Comparison of ENCODE assay signal across 9 cellular contexts in the genomic region with DNA sequence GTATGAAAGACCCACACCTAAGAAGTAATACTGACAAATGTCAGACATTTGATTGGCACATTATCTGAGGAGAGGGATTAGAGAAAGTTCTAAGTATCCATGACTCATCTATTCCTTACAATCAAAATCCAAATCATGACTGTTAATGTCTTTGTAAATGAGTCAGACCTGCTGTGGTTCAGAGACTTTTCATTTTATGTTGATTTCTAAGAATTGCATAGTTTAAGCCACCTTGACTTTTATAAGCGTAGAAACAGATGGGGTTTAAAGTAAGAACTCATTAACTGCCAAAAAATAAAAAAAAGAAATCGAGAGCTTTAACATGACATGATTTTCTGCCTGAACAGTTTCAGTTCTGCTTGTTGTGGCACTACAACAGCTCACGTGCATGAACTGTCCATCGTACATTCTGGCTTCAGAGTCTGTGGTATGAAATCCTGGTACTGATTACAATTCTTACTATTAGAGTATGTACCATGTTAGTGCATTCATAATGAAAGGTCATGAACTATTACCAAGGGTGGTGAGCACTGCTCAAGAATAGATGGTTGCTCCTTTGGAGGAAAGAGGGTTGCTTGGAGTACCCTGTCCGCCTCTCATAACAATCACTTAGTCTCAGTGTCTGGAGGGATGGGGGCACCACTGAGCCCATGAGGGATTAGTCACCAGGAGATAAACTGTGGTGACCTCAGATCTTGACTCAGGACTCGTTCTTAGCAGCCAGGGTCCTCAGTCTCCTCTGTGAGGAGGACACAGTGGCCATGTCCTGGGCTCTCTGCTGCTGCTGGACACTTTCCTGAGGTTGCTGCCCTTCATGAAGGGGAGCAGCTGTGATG. TPM values are rescaled to one million over a fixed set of nuclear protein-coding genes. Genes with fewer than 3 reads are reported as not detected.
DNase-seq lines count a peak whose midpoint lies in the region; ATAC-seq, FAIRE-seq and TF ChIP-seq lines count a peak whose summit lies in the region.
"Had no signal": no experiment of that assay in that cellular context is flagged by ENCODE, and none has a peak within 500 bp of the region (broad histone marks: within the 10 kb centered on the region; RNA-seq: fewer than 3 reads in every experiment).

No MANE protein-coding gene starts in this region.

- no peaks in the 10 kb centered on the region for H3K9me3 ChIP-seq in Caco-2

- intact Hi-C loops in Caco-2 (cut with micrococcal nuclease; ENCODE audit: unreplicated experiment), result no loop called here
- intact Hi-C loops in activated CD4-positive, alpha-beta memory T cell treated with anti-CD3 and anti-CD28 coated beads for 36 hours (cut with micrococcal nuclease), result loop anchor here (1.0 to 5.0 kb wide), 7 partner anchors 9 to 689 kb away; partner anchors contain the start of genes HELLS and PDLIM1

- H3K27me3 Mint-ChIP-seq in Caco-2 (ENCODE audit: insufficient read depth, unreplicated experiment) (no peaks in the 10 kb centered on the region), type B pancreatic cell (no peaks in the 10 kb centered on the region)
- peaks cover 12% of the 10 kb centered on the region for H3K27me3 Mint-ChIP-seq in activated CD4-positive, alpha-beta memory T cell treated with anti-CD3 and anti-CD28 coated beads for 36 hours

- H3K4me3 Mint-ChIP-seq in Caco-2 (ENCODE audit: unreplicated experiment) (no peak overlapping the region), type B pancreatic cell (no peak overlapping the region)
- peak overlapping the region; percentile 16 for H3K4me3 Mint-ChIP-seq in activated CD4-positive, alpha-beta memory T cell treated with anti-CD3 and anti-CD28 coated beads for 36 hours

- H3K36me3 ChIP-seq in Caco-2 (ENCODE audit: control insufficient read depth, insufficient read depth, low read length), result peaks cover 10% of the 10 kb centered on the region

- peak; percentile 98 for ATAC-seq in GM19395 (IDR thresholded peaks at IDR 0.05; ENCODE audit: unreplicated experiment)
- peak; percentile 99 for ATAC-seq in HG03175 (IDR thresholded peaks at IDR 0.05; ENCODE audit: unreplicated experiment)

- TF ChIP-seq CTCF in Caco-2 (IDR thresholded peaks at IDR 0.05; ENCODE audit: insufficient read depth in 1 of 2, low read depth in 1 of 2, low read length in 1 of 2, severe bottlenecking in 1 of 2, unreplicated experiment in 1 of 2) (no peak), type B pancreatic cell (conservative IDR thresholded peaks at IDR 0.05) (no peak)

- H3K27me3 ChIP-seq in Caco-2 (replicated peaks; ENCODE audit: control insufficient read depth, insufficient read depth, low read length), result no peaks in the 10 kb centered on the region

- no TSS peak for BruUV-seq in Caco-2 (replicated peaks; lab: Mats Ljungman, UMichigan)

- no peak overlapping the region for H3K4me3 ChIP-seq in Caco-2 (ENCODE audit: low read depth, low read length)

- H3K4me1 ChIP-seq in Caco-2, result no peaks in the 10 kb centered on the region

- H3K4me1 Mint-ChIP-seq in Caco-2 (ENCODE audit: low read depth, unreplicated experiment), result no peaks in the 10 kb centered on the region
- peaks cover 27% of the 10 kb centered on the region for H3K4me1 Mint-ChIP-seq in activated CD4-positive, alpha-beta memory T cell treated with anti-CD3 and anti-CD28 coated beads for 36 hours (ENCODE audit: low read depth)
- peaks cover 1% of the 10 kb centered on the region for H3K4me1 Mint-ChIP-seq in type B pancreatic cell (ENCODE audit: unreplicated experiment)

- peak overlapping the region; percentile 57 for H3K27ac Mint-ChIP-seq in Caco-2 (ENCODE audit: unreplicated experiment)
- peak overlapping the region; percentile 88 for H3K27ac Mint-ChIP-seq in activated CD4-positive, alpha-beta memory T cell treated with anti-CD3 and anti-CD28 coated beads for 36 hours
- no peak overlapping the region for H3K27ac Mint-ChIP-seq in type B pancreatic cell

- H3K9me3 Mint-ChIP-seq in Caco-2 (ENCODE audit: unreplicated experiment), result no peaks in the 10 kb centered on the region
- H3K9me3 Mint-ChIP-seq in activated CD4-positive, alpha-beta memory T cell treated with anti-CD3 and anti-CD28 coated beads for 36 hours, result no peaks in the 10 kb centered on the region
- no peaks in the 10 kb centered on the region for H3K9me3 Mint-ChIP-seq in type B pancreatic cell

- CTCF ChIA-PET in Caco-2 (lab: Charles Lee), result no interaction called here
- CTCF ChIA-PET in activated CD4-positive, alpha-beta memory T cell treated with anti-CD3 and anti-CD28 coated beads for 36 hours (lab: Charles Lee), result interaction anchor here (2.0 to 3.0 kb wide), 2 partner anchors 10 to 53 kb away, joined by 11 to 13 read pairs; no protein-coding TSS in a partner anchor

- POLR2A ChIA-PET in Caco-2 (lab: Charles Lee), result no interaction called here
- POLR2A ChIA-PET in activated CD4-positive, alpha-beta memory T cell treated with anti-CD3 and anti-CD28 coated beads for 36 hours (lab: Charles Lee), result no interaction called here

- FAIRE-seq in HTR-8/SVneo (lab: Jason Lieb, UNC), result no peak
- FAIRE-seq: islet of Langerhans had no signal

- no peak for DNase-seq in Caco-2
- peak; percentile 38 for DNase-seq in activated CD4-positive, alpha-beta memory T cell treated with anti-CD3 and anti-CD28 coated beads for 36 hours
- peak; percentile 94 for DNase-seq in renal cortical epithelial cell (ENCODE audit: low read depth)
- DNase-seq in HUDEP-2 (lab: John Stamatoyannopoulos, UW; ENCODE audit: unreplicated experiment in 76 of 76), result no peak
- no peak for DNase-seq in HTR-8/SVneo (ENCODE audit: insufficient read length, low spot score)
- DNase-seq in type B pancreatic cell (ENCODE audit: extremely low spot score, unreplicated experiment), result no peak

- H3K36me3 Mint-ChIP-seq in Caco-2 (ENCODE audit: insufficient read depth, unreplicated experiment) (peaks cover 99% of the 10 kb centered on the region), type B pancreatic cell (peaks cover 32% of the 10 kb centered on the region)
- peaks cover 2% of the 10 kb centered on the region for H3K36me3 Mint-ChIP-seq in activated CD4-positive, alpha-beta memory T cell treated with anti-CD3 and anti-CD28 coated beads for 36 hours

RNA-seq across cellular contexts. Expression of gene ACSM6, which starts 42.2 kb away (rescaled TPM):
- total RNA-seq in Caco-2 (2022), result not detected in 2 replicates
- not detected for total RNA-seq in activated CD4-positive, alpha-beta memory T cell treated with anti-CD3 and anti-CD28 coated beads for 36 hours
- total RNA-seq in renal cortical epithelial cell, result 0.10 TPM in 1 of 2 replicates, not detected in the other
- not detected in 2 replicates for total RNA-seq in type B pancreatic cell (ENCODE audit: low replicate concordance)

RNA-seq across cellular contexts. Expression of gene PDLIM1, which starts 54.5 kb away (rescaled TPM):
- total RNA-seq in Caco-2 (2022) (417 and 506 TPM in 2 replicates), renal cortical epithelial cell (19.4 and 45.8 TPM in 2 replicates), type B pancreatic cell (ENCODE audit: low replicate concordance) (171 and 347 TPM in 2 replicates)
- under 1 TPM; 0.76 to 0.92 TPM for total RNA-seq in activated CD4-positive, alpha-beta memory T cell treated with anti-CD3 and anti-CD28 coated beads for 36 hours

Comparison
In these comparisons a context has a peak if more than half of its experiments do, and no peak if none do; other contexts are left out.
1. DNase-seq: peak in activated CD4-positive, alpha-beta memory T cell treated with anti-CD3 and anti-CD28 coated beads for 36 hours (single experiment) and renal cortical epithelial cell (single experiment); none in Caco-2 (0 of 2), HUDEP-2 (0 of 76), HTR-8/SVneo (single experiment) and type B pancreatic cell (single experiment).
2. RNA of gene PDLIM1, which starts 54.5 kb away (total RNA-seq): 417 to 506 TPM in Caco-2, 171 to 347 TPM in type B pancreatic cell and 19.4 to 45.8 TPM in renal cortical epithelial cell; 0.76 to 0.92 TPM in activated CD4-positive, alpha-beta memory T cell treated with anti-CD3 and anti-CD28 coated beads for 36 hours; every median in the first group is over 10 times any median in the second.